8 cellular contexts compared by ENCODE assay signal in the genomic region with DNA sequence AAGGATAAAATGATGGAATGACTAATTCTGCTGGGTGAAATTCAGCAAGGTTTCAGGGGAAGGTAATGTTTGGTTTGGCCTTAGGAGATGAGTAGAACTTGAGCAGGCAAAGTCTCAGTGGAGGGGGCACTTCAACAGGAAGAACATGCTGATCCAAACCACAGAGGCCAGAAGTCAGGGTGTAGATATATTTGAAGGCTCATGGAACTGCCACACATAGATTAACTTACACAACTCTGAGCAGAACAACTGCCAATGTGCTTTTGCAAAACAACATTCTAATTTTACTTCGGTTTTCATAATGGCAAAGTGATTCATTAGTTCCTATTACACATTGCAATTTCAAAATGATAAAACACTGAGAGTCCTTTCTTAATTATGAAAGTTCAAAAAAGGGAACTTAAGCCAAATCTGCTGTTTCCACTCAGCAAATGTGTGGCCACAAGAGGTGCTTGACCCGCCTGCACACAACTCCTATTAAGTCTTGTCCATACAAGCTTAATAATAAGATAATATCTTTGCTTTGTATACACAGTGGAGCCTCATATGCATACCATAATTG.
DNase-seq lines count a peak whose midpoint lies in the region; ATAC-seq and TF ChIP-seq lines count a peak whose summit lies in the region.

No MANE protein-coding gene starts in this region.

- H3K36me3 ChIP-seq in Caco-2 (ENCODE audit: control insufficient read depth, insufficient read depth, low read length), result no peaks in the 10 kb centered on the region; the same call in 1 of the 2 replicates
- no peaks in the 10 kb centered on the region for H3K36me3 ChIP-seq in MG63
- no peaks in the 10 kb centered on the region for H3K36me3 ChIP-seq in fibroblast of lung (ENCODE audit: control insufficient read depth, insufficient read depth, low read length)

- H3K4me1 ChIP-seq in Caco-2 (peaks cover 47% of the 10 kb centered on the region), fibroblast of lung (ENCODE audit: control insufficient read depth, extremely low read depth, insufficient read depth, low read length) (peaks cover 9% of the 10 kb centered on the region)

- no peaks in the 10 kb centered on the region for H3K27me3 ChIP-seq in Caco-2 (replicated peaks; ENCODE audit: control insufficient read depth, insufficient read depth, low read length)
- H3K27me3 ChIP-seq in MG63, result no peaks in the 10 kb centered on the region
- no peaks in the 10 kb centered on the region for H3K27me3 ChIP-seq in fibroblast of lung (ENCODE audit: control insufficient read depth, insufficient read depth, low read length)

- CTCF ChIA-PET in Caco-2 (lab: Charles Lee), result no interaction called here

- POLR2A ChIA-PET in Caco-2 (lab: Charles Lee), result no interaction called here

- H3K27me3 Mint-ChIP-seq in Caco-2 (ENCODE audit: insufficient read depth, unreplicated experiment), result no peaks in the 10 kb centered on the region

- H3K4me1 Mint-ChIP-seq in Caco-2 (ENCODE audit: low read depth, unreplicated experiment), result peaks cover 29% of the 10 kb centered on the region

- no peaks in the 10 kb centered on the region for H4K20me1 ChIP-seq in fibroblast of lung (ENCODE audit: control insufficient read depth, extremely low read depth, insufficient read depth, low read length)

- no peak for DNase-seq in Caco-2
- peak; percentile 75 for DNase-seq in MG63
- peak; percentile 99 to 100 for DNase-seq in fibroblast of lung (ENCODE audit: low read depth in 2 of 2)
- no peak for DNase-seq in NCI-H1436 treated with DMSO at 0.1 percent for 48 hours (lab: John Stamatoyannopoulos, UW)
- DNase-seq in DMS53 treated with DMSO at 0.1 percent for 48 hours (lab: John Stamatoyannopoulos, UW; ENCODE audit: unreplicated experiment), result no peak
- no peak for DNase-seq in iPS-NIHi11 (ENCODE audit: low spot score)

- no peak overlapping the region for H3K4me2 ChIP-seq in fibroblast of lung (ENCODE audit: extremely low read depth, insufficient read depth, low read length)

- peak overlapping the region; percentile 43 for H3K27ac Mint-ChIP-seq in Caco-2 (ENCODE audit: unreplicated experiment)

- H3K27ac ChIP-seq in fibroblast of lung (ENCODE audit: insufficient read depth, low read length), result no peak overlapping the region

- BruUV-seq in Caco-2 (replicated peaks; lab: Mats Ljungman, UMichigan), result no TSS peak

- ATAC-seq in GM21447 (IDR thresholded peaks at IDR 0.05; ENCODE audit: unreplicated experiment) (peak; percentile 58), HG03039 (IDR thresholded peaks at IDR 0.05; ENCODE audit: unreplicated experiment) (no peak)

- intact Hi-C loops in Caco-2 (cut with micrococcal nuclease; ENCODE audit: unreplicated experiment), result no loop called here

- no peak for TF ChIP-seq CTCF in Caco-2 (IDR thresholded peaks at IDR 0.05; ENCODE audit: insufficient read depth in 1 of 2, low read depth in 1 of 2, low read length in 1 of 2, severe bottlenecking in 1 of 2, unreplicated experiment in 1 of 2)
- peak in 1 of 2 donors; percentile 26 for TF ChIP-seq CTCF in fibroblast of lung (conservative IDR thresholded peaks at IDR 0.05 in 1 of 2, IDR thresholded peaks at IDR 0.05 in 1 of 2; ENCODE audit: low read depth in 1 of 2, low read length in 2 of 2)

- peaks cover 34% of the 10 kb centered on the region for H3K9me3 Mint-ChIP-seq in Caco-2 (ENCODE audit: unreplicated experiment)

- H3K79me2 ChIP-seq in fibroblast of lung (ENCODE audit: control insufficient read depth, insufficient read depth, low read length), result no peaks in the 10 kb centered on the region

- no peak overlapping the region for H2AFZ ChIP-seq in fibroblast of lung (ENCODE audit: low read length)

- H3K9ac ChIP-seq in fibroblast of lung (ENCODE audit: insufficient read depth, low read length), result no peak overlapping the region

- no peak overlapping the region for H3K4me3 Mint-ChIP-seq in Caco-2 (ENCODE audit: unreplicated experiment)

- H3K9me3 ChIP-seq in Caco-2 (peaks cover 4% of the 10 kb centered on the region; the same call in 1 of the 2 replicates), MG63 (peaks cover 2% of the 10 kb centered on the region; the same call in 1 of the 2 replicates), fibroblast of lung (ENCODE audit: control insufficient read depth, insufficient read depth, low read depth, low read length) (no peaks in the 10 kb centered on the region)

- H3K36me3 Mint-ChIP-seq in Caco-2 (ENCODE audit: insufficient read depth, unreplicated experiment), result peaks cover 5% of the 10 kb centered on the region

- H3K4me3 ChIP-seq in Caco-2 (ENCODE audit: low read depth, low read length) (no peak overlapping the region), MG63 (no peak overlapping the region), fibroblast of lung (replicated peaks in 1 of 4; ENCODE audit: control extremely low read depth in 1 of 4, insufficient read depth in 1 of 4, low read depth in 3 of 4, low read length in 4 of 4) (no peak overlapping the region)

Comparison
In these comparisons a context has a peak if more than half of its experiments do, and no peak if none do; other contexts are left out.
1. DNase-seq: peak in MG63 (single experiment) and fibroblast of lung (2 of 2); none in Caco-2 (0 of 2), NCI-H1436 treated with DMSO at 0.1 percent for 48 hours (single experiment), DMS53 treated with DMSO at 0.1 percent for 48 hours (single experiment) and iPS-NIHi11 (single experiment).